ENCODE assay signal across 1 cellular context in the genomic region with DNA sequence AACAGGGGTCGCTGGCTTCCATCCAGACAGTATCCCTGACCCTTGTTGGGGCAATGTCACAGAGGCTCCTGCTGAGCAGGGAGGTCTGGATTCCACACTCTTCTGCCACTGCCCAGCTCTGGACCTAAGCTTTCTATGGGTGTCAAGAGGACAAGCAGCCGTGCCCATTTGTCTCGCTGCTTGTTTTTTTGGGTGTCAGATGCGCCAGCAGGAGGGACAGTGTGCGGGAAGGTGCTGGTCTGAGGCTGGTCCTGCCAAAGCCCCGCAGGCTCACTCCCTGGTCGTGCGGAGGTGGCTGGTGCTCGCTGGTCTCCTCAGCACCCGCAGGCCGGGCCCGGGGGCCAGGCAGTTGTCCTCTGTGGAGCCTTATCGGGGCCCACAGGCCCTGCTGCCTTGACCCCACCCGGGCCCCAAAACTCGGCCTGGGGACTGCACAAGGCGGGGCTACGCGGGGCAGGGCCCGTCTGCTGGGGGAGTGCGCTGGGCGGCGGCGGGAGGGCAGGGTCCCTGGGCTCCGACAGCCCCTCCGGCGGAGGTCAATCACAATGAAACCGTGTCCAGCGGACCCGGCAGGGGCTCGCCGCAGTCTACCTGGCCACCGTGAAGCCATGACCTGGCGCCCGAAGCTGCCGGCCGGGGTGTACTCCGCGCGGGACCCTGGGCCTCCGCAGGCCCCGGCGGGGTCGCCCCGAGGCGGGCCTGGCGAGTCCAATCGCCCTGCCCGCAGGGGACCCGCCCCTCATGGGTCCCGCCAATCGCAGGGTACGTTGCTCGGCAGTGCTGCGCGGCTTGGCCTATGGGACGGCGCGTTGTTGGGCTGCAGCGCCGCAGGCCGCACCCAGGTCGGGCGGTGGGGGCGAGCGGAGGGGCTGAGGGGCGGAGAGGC.
TF ChIP-seq lines count a peak whose summit lies in the region.

A gene with protein sequence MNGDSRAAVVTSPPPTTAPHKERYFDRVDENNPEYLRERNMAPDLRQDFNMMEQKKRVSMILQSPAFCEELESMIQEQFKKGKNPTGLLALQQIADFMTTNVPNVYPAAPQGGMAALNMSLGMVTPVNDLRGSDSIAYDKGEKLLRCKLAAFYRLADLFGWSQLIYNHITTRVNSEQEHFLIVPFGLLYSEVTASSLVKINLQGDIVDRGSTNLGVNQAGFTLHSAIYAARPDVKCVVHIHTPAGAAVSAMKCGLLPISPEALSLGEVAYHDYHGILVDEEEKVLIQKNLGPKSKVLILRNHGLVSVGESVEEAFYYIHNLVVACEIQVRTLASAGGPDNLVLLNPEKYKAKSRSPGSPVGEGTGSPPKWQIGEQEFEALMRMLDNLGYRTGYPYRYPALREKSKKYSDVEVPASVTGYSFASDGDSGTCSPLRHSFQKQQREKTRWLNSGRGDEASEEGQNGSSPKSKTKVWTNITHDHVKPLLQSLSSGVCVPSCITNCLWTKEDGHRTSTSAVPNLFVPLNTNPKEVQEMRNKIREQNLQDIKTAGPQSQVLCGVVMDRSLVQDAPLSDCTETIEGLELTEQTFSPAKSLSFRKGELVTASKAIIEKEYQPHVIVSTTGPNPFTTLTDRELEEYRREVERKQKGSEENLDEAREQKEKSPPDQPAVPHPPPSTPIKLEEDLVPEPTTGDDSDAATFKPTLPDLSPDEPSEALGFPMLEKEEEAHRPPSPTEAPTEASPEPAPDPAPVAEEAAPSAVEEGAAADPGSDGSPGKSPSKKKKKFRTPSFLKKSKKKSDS (plus strand): TSS at position 822 of the 886 bp plus-strand sequence. CDS start 32,072 bp downstream, outside the sequence.

TF ChIP-seq in K562, 482 proteins besides CTCF, POLR2A, EP300 and RAD21 (continued from another document and continues in another):
- TF ChIP-seq, protein P1, sequence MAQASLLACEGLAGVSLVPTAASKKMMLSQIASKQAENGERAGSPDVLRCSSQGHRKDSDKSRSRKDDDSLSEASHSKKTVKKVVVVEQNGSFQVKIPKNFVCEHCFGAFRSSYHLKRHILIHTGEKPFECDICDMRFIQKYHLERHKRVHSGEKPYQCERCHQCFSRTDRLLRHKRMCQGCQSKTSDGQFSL (CRISPR knock-in tag; IDR thresholded peaks at IDR 0.05): no peak
- TF ChIP-seq, protein P1 (tag; IDR thresholded peaks at IDR 0.05): no peak
- TF ChIP-seq SP1 (CRISPR knock-in tag; IDR thresholded peaks at IDR 0.05) (peak; percentile 94), MYC (IDR thresholded peaks at IDR 0.05; ENCODE audit: low read depth, low read length) (no peak), MYC (CRISPR knock-in tag; IDR thresholded peaks at IDR 0.05; ENCODE audit: borderline replicate concordance, low read depth) (peak; percentile 32; the same call in 1 of the 2 replicates), BCOR (IDR thresholded peaks at IDR 0.05) (peak; percentile 48; the same call in 1 of the 2 replicates), DDX20 (tag; IDR thresholded peaks at IDR 0.05; ENCODE audit: low read depth) (no peak), ETV6 (IDR thresholded peaks at IDR 0.05; ENCODE audit: borderline replicate concordance in 1 of 2, low read depth in 2 of 2, low read length in 1 of 2) (no peak), ETV6 (CRISPR knock-in tag; IDR thresholded peaks at IDR 0.05; ENCODE audit: borderline replicate concordance) (no peak), CXXC5 (CRISPR knock-in tag; IDR thresholded peaks at IDR 0.05) (peak; percentile 79), PHF20 (IDR thresholded peaks at IDR 0.05; ENCODE audit: partially characterized antibody) (peak; percentile 86), U2AF1 (optimal IDR thresholded peaks at IDR 0.05; ENCODE audit: low read depth, low read length) (peak; percentile 94), FOXK2 (conservative IDR thresholded peaks at IDR 0.05 in 1 of 2, IDR thresholded peaks at IDR 0.05 in 1 of 2; ENCODE audit: low read depth in 2 of 2) (peak in 1 of 2 experiments; percentile 13; a peak in 1 of 4 replicates), DMBX1 (CRISPR knock-in tag; IDR thresholded peaks at IDR 0.05; ENCODE audit: borderline replicate concordance) (no peak), SRSF1 (IDR thresholded peaks at IDR 0.05; ENCODE audit: low read depth, low read length) (no peak), CBX1 (IDR thresholded peaks at IDR 0.05; ENCODE audit: low read depth) (peak; percentile 55; the same call in 1 of the 2 replicates), SMARCE1 (IDR thresholded peaks at IDR 0.05) (peak; percentile 19; the same call in 1 of the 2 replicates), SMARCB1 (IDR thresholded peaks at IDR 0.05; ENCODE audit: insufficient read length, low read depth) (no peak), TCF3 (CRISPR knock-in tag; IDR thresholded peaks at IDR 0.05) (peak; percentile 74), ZNF76 (CRISPR knock-in tag; IDR thresholded peaks at IDR 0.05; ENCODE audit: borderline replicate concordance) (no peak), ELF4 (CRISPR knock-in tag; IDR thresholded peaks at IDR 0.05) (peak; percentile 25; the same call in 1 of the 2 replicates), ZNF57 (CRISPR knock-in tag; IDR thresholded peaks at IDR 0.05) (no peak), CREM (IDR thresholded peaks at IDR 0.05; ENCODE audit: low read depth) (peak; percentile 42; the same call in 1 of the 2 replicates), HDGF (IDR thresholded peaks at IDR 0.05) (no peak), IFI16 (CRISPR knock-in tag; IDR thresholded peaks at IDR 0.05) (no peak), SIN3B (IDR thresholded peaks at IDR 0.05; ENCODE audit: low read depth) (peak; percentile 78), HCFC1 (IDR thresholded peaks at IDR 0.05; ENCODE audit: low read depth, low read length) (peak; percentile 65), ZFX (CRISPR knock-in tag; IDR thresholded peaks at IDR 0.05) (peak; percentile 100), MTA1 (IDR thresholded peaks at IDR 0.05; ENCODE audit: borderline replicate concordance) (0 out of 2 replicates have a peak, but pooled peaks have one; percentile 21), XRCC3 (IDR thresholded peaks at IDR 0.05) (no peak), RBBP5 (IDR thresholded peaks at IDR 0.05; ENCODE audit: borderline replicate concordance, insufficient read depth, low read length, poor library complexity, severe bottlenecking) (peak; percentile 82), ZBTB7A (IDR thresholded peaks at IDR 0.05; ENCODE audit: borderline replicate concordance, control insufficient read depth, low read depth, low read length) (peak; percentile 90)
- TF ChIP-seq, protein P2, sequence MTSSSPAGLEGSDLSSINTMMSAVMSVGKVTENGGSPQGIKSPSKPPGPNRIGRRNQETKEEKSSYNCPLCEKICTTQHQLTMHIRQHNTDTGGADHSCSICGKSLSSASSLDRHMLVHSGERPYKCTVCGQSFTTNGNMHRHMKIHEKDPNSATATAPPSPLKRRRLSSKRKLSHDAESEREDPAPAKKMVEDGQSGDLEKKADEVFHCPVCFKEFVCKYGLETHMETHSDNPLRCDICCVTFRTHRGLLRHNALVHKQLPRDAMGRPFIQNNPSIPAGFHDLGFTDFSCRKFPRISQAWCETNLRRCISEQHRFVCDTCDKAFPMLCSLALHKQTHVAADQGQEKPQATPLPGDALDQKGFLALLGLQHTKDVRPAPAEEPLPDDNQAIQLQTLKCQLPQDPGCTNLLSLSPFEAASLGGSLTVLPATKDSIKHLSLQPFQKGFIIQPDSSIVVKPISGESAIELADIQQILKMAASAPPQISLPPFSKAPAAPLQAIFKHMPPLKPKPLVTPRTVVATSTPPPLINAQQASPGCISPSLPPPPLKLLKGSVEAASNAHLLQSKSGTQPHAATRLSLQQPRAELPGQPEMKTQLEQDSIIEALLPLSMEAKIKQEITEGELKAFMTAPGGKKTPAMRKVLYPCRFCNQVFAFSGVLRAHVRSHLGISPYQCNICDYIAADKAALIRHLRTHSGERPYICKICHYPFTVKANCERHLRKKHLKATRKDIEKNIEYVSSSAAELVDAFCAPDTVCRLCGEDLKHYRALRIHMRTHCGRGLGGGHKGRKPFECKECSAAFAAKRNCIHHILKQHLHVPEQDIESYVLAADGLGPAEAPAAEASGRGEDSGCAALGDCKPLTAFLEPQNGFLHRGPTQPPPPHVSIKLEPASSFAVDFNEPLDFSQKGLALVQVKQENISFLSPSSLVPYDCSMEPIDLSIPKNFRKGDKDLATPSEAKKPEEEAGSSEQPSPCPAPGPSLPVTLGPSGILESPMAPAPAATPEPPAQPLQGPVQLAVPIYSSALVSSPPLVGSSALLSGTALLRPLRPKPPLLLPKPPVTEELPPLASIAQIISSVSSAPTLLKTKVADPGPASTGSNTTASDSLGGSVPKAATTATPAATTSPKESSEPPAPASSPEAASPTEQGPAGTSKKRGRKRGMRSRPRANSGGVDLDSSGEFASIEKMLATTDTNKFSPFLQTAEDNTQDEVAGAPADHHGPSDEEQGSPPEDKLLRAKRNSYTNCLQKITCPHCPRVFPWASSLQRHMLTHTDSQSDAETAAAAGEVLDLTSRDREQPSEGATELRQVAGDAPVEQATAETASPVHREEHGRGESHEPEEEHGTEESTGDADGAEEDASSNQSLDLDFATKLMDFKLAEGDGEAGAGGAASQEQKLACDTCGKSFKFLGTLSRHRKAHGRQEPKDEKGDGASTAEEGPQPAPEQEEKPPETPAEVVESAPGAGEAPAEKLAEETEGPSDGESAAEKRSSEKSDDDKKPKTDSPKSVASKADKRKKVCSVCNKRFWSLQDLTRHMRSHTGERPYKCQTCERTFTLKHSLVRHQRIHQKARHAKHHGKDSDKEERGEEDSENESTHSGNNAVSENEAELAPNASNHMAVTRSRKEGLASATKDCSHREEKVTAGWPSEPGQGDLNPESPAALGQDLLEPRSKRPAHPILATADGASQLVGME (CRISPR knock-in tag; IDR thresholded peaks at IDR 0.05): 0 out of 2 replicates have a peak, but pooled peaks have one; percentile 74
- TF ChIP-seq, protein P3, sequence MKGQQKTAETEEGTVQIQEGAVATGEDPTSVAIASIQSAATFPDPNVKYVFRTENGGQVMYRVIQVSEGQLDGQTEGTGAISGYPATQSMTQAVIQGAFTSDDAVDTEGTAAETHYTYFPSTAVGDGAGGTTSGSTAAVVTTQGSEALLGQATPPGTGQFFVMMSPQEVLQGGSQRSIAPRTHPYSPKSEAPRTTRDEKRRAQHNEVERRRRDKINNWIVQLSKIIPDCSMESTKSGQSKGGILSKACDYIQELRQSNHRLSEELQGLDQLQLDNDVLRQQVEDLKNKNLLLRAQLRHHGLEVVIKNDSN (CRISPR knock-in tag; IDR thresholded peaks at IDR 0.05): no peak
- TF ChIP-seq, protein P4, sequence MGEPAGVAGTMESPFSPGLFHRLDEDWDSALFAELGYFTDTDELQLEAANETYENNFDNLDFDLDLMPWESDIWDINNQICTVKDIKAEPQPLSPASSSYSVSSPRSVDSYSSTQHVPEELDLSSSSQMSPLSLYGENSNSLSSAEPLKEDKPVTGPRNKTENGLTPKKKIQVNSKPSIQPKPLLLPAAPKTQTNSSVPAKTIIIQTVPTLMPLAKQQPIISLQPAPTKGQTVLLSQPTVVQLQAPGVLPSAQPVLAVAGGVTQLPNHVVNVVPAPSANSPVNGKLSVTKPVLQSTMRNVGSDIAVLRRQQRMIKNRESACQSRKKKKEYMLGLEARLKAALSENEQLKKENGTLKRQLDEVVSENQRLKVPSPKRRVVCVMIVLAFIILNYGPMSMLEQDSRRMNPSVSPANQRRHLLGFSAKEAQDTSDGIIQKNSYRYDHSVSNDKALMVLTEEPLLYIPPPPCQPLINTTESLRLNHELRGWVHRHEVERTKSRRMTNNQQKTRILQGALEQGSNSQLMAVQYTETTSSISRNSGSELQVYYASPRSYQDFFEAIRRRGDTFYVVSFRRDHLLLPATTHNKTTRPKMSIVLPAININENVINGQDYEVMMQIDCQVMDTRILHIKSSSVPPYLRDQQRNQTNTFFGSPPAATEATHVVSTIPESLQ (CRISPR knock-in tag; IDR thresholded peaks at IDR 0.05): 0 out of 2 replicates have a peak, but pooled peaks have one; percentile 50
- TF ChIP-seq, protein P5, sequence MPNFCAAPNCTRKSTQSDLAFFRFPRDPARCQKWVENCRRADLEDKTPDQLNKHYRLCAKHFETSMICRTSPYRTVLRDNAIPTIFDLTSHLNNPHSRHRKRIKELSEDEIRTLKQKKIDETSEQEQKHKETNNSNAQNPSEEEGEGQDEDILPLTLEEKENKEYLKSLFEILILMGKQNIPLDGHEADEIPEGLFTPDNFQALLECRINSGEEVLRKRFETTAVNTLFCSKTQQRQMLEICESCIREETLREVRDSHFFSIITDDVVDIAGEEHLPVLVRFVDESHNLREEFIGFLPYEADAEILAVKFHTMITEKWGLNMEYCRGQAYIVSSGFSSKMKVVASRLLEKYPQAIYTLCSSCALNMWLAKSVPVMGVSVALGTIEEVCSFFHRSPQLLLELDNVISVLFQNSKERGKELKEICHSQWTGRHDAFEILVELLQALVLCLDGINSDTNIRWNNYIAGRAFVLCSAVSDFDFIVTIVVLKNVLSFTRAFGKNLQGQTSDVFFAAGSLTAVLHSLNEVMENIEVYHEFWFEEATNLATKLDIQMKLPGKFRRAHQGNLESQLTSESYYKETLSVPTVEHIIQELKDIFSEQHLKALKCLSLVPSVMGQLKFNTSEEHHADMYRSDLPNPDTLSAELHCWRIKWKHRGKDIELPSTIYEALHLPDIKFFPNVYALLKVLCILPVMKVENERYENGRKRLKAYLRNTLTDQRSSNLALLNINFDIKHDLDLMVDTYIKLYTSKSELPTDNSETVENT (CRISPR knock-in tag; IDR thresholded peaks at IDR 0.05): peak; percentile 68; the same call in 1 of the 2 replicates
- TF ChIP-seq, protein P6, sequence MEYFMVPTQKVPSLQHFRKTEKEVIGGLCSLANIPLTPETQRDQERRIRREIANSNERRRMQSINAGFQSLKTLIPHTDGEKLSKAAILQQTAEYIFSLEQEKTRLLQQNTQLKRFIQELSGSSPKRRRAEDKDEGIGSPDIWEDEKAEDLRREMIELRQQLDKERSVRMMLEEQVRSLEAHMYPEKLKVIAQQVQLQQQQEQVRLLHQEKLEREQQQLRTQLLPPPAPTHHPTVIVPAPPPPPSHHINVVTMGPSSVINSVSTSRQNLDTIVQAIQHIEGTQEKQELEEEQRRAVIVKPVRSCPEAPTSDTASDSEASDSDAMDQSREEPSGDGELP (CRISPR knock-in tag; IDR thresholded peaks at IDR 0.05; ENCODE audit: borderline replicate concordance): 0 out of 2 replicates have a peak, but pooled peaks have one; percentile 5
- TF ChIP-seq, protein P7, sequence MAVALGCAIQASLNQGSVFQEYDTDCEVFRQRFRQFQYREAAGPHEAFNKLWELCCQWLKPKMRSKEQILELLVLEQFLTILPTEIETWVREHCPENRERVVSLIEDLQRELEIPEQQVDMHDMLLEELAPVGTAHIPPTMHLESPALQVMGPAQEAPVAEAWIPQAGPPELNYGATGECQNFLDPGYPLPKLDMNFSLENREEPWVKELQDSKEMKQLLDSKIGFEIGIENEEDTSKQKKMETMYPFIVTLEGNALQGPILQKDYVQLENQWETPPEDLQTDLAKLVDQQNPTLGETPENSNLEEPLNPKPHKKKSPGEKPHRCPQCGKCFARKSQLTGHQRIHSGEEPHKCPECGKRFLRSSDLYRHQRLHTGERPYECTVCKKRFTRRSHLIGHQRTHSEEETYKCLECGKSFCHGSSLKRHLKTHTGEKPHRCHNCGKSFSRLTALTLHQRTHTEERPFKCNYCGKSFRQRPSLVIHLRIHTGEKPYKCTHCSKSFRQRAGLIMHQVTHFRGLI (CRISPR knock-in tag; IDR thresholded peaks at IDR 0.05): no peak
